ENCODE assay signal across 1 cellular context in the genomic region with DNA sequence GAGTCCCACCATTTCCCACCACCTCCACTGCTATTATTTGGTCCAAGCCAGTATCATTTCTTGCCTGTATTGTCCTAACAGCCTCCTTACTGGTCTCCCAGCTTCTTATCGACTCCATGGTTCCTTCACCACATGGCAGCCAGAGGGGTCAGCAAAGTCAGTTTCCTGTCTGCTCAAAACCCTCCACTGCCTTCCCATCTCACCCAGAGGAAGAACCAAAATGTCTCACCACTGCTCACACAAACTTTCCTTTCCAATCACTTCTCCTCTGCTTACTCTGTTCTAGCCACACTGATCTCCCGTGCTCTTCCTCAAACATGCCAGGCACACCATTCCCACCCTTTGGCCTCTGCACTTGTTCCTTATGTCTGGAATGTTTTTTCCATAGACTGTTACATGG.
TF ChIP-seq lines count a peak whose summit lies in the region.

No MANE protein-coding gene starts in this region.

TF ChIP-seq in SK-N-SH treated with all-trans-retinoic acid at 6 μM for 48 hours, 23 proteins besides CTCF, POLR2A, EP300 and RAD21 (continued from another document):
- TF ChIP-seq ZNF565 (CRISPR knock-in tag; conservative IDR thresholded peaks at IDR 0.05; ENCODE audit: low read depth) (no peak), ISL1 (CRISPR knock-in tag; IDR thresholded peaks at IDR 0.05) (no peak), ZFP3 (CRISPR knock-in tag; IDR thresholded peaks at IDR 0.05) (no peak), ZNF70 (CRISPR knock-in tag; IDR thresholded peaks at IDR 0.05) (no peak), ZFP30 (CRISPR knock-in tag; IDR thresholded peaks at IDR 0.05) (no peak), OSR1 (CRISPR knock-in tag; IDR thresholded peaks at IDR 0.05) (no peak), ZNF8 (CRISPR knock-in tag; IDR thresholded peaks at IDR 0.05) (no peak), ARNTL (CRISPR knock-in tag; IDR thresholded peaks at IDR 0.05; ENCODE audit: borderline replicate concordance, low read depth) (no peak), SNAI2 (CRISPR knock-in tag; IDR thresholded peaks at IDR 0.05) (no peak)
- TF ChIP-seq, protein P1, sequence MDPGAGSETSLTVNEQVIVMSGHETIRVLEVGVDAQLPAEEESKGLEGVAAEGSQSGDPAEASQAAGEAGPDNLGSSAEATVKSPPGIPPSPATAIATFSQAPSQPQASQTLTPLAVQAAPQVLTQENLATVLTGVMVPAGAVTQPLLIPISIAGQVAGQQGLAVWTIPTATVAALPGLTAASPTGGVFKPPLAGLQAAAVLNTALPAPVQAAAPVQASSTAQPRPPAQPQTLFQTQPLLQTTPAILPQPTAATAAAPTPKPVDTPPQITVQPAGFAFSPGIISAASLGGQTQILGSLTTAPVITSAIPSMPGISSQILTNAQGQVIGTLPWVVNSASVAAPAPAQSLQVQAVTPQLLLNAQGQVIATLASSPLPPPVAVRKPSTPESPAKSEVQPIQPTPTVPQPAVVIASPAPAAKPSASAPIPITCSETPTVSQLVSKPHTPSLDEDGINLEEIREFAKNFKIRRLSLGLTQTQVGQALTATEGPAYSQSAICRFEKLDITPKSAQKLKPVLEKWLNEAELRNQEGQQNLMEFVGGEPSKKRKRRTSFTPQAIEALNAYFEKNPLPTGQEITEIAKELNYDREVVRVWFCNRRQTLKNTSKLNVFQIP (CRISPR knock-in tag; IDR thresholded peaks at IDR 0.05; ENCODE audit: borderline replicate concordance, low read depth), result no peak
- TF ChIP-seq, protein P2, sequence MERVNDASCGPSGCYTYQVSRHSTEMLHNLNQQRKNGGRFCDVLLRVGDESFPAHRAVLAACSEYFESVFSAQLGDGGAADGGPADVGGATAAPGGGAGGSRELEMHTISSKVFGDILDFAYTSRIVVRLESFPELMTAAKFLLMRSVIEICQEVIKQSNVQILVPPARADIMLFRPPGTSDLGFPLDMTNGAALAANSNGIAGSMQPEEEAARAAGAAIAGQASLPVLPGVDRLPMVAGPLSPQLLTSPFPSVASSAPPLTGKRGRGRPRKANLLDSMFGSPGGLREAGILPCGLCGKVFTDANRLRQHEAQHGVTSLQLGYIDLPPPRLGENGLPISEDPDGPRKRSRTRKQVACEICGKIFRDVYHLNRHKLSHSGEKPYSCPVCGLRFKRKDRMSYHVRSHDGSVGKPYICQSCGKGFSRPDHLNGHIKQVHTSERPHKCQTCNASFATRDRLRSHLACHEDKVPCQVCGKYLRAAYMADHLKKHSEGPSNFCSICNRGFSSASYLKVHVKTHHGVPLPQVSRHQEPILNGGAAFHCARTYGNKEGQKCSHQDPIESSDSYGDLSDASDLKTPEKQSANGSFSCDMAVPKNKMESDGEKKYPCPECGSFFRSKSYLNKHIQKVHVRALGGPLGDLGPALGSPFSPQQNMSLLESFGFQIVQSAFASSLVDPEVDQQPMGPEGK (CRISPR knock-in tag; IDR thresholded peaks at IDR 0.05; ENCODE audit: borderline replicate concordance), result no peak
- TF ChIP-seq, protein P3, sequence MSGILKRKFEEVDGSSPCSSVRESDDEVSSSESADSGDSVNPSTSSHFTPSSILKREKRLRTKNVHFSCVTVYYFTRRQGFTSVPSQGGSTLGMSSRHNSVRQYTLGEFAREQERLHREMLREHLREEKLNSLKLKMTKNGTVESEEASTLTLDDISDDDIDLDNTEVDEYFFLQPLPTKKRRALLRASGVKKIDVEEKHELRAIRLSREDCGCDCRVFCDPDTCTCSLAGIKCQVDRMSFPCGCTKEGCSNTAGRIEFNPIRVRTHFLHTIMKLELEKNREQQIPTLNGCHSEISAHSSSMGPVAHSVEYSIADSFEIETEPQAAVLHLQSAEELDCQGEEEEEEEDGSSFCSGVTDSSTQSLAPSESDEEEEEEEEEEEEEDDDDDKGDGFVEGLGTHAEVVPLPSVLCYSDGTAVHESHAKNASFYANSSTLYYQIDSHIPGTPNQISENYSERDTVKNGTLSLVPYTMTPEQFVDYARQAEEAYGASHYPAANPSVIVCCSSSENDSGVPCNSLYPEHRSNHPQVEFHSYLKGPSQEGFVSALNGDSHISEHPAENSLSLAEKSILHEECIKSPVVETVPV (CRISPR knock-in tag; IDR thresholded peaks at IDR 0.05), result no peak
